In genomic region chr2:120469486-120469885, GRCh38 we compare ENCODE assay signal across 11 cellular contexts.
A peak's percentile ranks its signal among the peaks of the same experiment; 100 is the strongest.
DNase-seq lines count a peak whose midpoint lies in the region; ATAC-seq and TF ChIP-seq lines count a peak whose summit lies in the region.
"Had no signal": no experiment of that assay in that cellular context is flagged by ENCODE, and none has a peak within 500 bp of the region (broad histone marks: within the 10 kb centered on the region; RNA-seq: fewer than 3 reads in every experiment).

No MANE protein-coding gene starts in this region.

- H3K9me3 ChIP-seq in ovary (no peaks in the 10 kb centered on the region), vagina (no peaks in the 10 kb centered on the region)

- H3K27ac ChIP-seq in RWPE1 (peak overlapping the region; percentile 87), ovary (peak overlapping the region in 1 of 2 donors; percentile 37), vagina (peak overlapping the region; percentile 73)

- DNase-seq in RWPE1 (ENCODE audit: low spot score) = no peak
- DNase-seq in foreskin fibroblast = peak; percentile 30 to 64
- peak; percentile 44 to 74 (median 68) for DNase-seq in ovary
- DNase-seq in vagina (ENCODE audit: extremely low spot score in 2 of 2) = no peak
- DNase-seq in NCI-H1048 (lab: John Stamatoyannopoulos, UW) = no peak
- DNase-seq in NCI-H748 treated with DMSO at 0.1 percent for 48 hours (lab: John Stamatoyannopoulos, UW) = no peak
- DNase-seq: activated naive CD8-positive, alpha-beta T cell treated with anti-CD3 and anti-CD28 coated beads, Interleukin-2, amount 50 U/mL, for 24 hours; COR-L47; occipital lobe; stimulated activated CD4-positive, alpha-beta T cell treated with anti-CD3 and anti-CD28 coated beads, Interleukin-4, amount 100 ng/mL, for 24 hours had no signal

- no peak for TF ChIP-seq POLR2A in ovary (IDR thresholded peaks at IDR 0.05)
- TF ChIP-seq POLR2A in vagina (IDR thresholded peaks at IDR 0.05) = no peak

- no peak for TF ChIP-seq EP300 in ovary (IDR thresholded peaks at IDR 0.05)

- 6 to 10% (median 7%) methylated on average over 2 of the region's 2 CpGs for WGBS in ovary, 3 donors

- H3K36me3 ChIP-seq in ovary (no peaks in the 10 kb centered on the region), vagina (no peaks in the 10 kb centered on the region)

- H3K4me1 ChIP-seq in ovary (ENCODE audit: insufficient read depth) (peaks cover 19% of the 10 kb centered on the region), vagina (peaks cover 61% of the 10 kb centered on the region)

- H3K4me3 ChIP-seq in foreskin fibroblast (ENCODE audit: low read depth in 1 of 2, low read length in 2 of 2) = no peak overlapping the region
- H3K4me3 ChIP-seq in ovary = no peak overlapping the region
- no peak overlapping the region for H3K4me3 ChIP-seq in vagina

- CTCF ChIA-PET in RWPE1 (lab: Yijun Ruan, JAX) = no interaction called here

- POLR2A ChIA-PET in RWPE1 (lab: Yijun Ruan, JAX; ENCODE audit: low non-redundant PET) = no interaction called here

- intact Hi-C loops in ovary (cut with DNase I) = loop anchor here in 2 of 4 donors (10.0 kb wide), 1 partner anchor 205 kb away; no protein-coding TSS in a partner anchor
- intact Hi-C loops in vagina (cut with DNase I) = loop anchor here (5.0 kb wide), 1 partner anchor 68 kb away; no protein-coding TSS in a partner anchor

- no peak for TF ChIP-seq CTCF in RWPE1 (conservative IDR thresholded peaks at IDR 0.05; ENCODE audit: low read depth)
- TF ChIP-seq CTCF in foreskin fibroblast (IDR thresholded peaks at IDR 0.05; ENCODE audit: low read depth, low read length) = no peak
- TF ChIP-seq CTCF in ovary (IDR thresholded peaks at IDR 0.05) = no peak
- no peak for TF ChIP-seq CTCF in vagina (IDR thresholded peaks at IDR 0.05)

- no peaks in the 10 kb centered on the region for H3K27me3 ChIP-seq in ovary
- H3K27me3 ChIP-seq in vagina = no peaks in the 10 kb centered on the region

- ATAC-seq in HG02852 (IDR thresholded peaks at IDR 0.05; ENCODE audit: unreplicated experiment) = no peak
- ATAC-seq: activated naive CD8-positive, alpha-beta T cell treated with anti-CD3 and anti-CD28 coated beads, Interleukin-2, amount 50 U/mL, for 24 hours had no signal

Comparison
In these comparisons a context has a peak if more than half of its experiments do, and no peak if none do; other contexts are left out.
1. DNase-seq: peak in foreskin fibroblast (2 of 2) and ovary (5 of 5); none in RWPE1 (single experiment), vagina (0 of 2), NCI-H1048 (single experiment) and NCI-H748 treated with DMSO at 0.1 percent for 48 hours (single experiment).